ENCODE assay signal across 20 cellular contexts in the genomic region with DNA sequence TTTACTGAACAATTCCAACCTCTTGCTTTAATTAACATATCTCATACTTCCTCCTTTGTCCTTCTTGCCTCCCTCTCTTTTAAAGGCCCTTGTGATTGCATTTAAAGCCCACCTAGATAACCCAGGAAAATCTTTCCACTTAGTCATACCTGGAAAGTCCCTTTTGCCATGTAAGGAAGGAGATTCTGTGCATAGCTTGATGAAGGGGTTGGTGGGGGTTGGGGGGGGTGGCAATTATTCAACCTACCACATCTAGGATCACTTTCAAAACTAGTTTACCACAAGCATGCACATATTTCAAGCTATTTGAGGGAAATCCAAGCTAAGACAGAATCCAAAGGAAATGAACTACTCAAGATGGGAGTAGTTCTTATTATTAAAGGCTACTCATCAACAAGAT.
DNase-seq lines count a peak whose midpoint lies in the region; ATAC-seq and TF ChIP-seq lines count a peak whose summit lies in the region.
"Had no signal": no experiment of that assay in that cellular context is flagged by ENCODE, and none has a peak within 500 bp of the region (broad histone marks: within the 10 kb centered on the region; RNA-seq: fewer than 3 reads in every experiment).

No MANE protein-coding gene starts in this region.

- peak overlapping the region; percentile 80 for H3K27ac Mint-ChIP-seq in Calu3 (ENCODE audit: unreplicated experiment)
- H3K27ac Mint-ChIP-seq: activated CD4-positive, alpha-beta memory T cell treated with anti-CD3 and anti-CD28 coated beads, Interleukin-2, amount 10 ng/mL, durations not matched to agents 7 days and 5 days; activated naive CD4-positive, alpha-beta T cell treated with anti-CD3 and anti-CD28 coated beads, Interleukin-2, amount 50 U/mL, for 24 hours; CD8-positive, alpha-beta T cell; WTC11 had no signal

- no peak overlapping the region for H3K23ac ChIP-seq in IMR-90 (ENCODE audit: low read depth, low read length)

- DNase-seq in Calu3 (no peak), IMR-90 (peak; percentile 90), cardiac fibroblast (ENCODE audit: low read depth in 2 of 2) (peak; percentile 24 to 35), kidney tubule cell (ENCODE audit: low spot score) (peak; percentile 96), cerebellum (ENCODE audit: low spot score) (no peak), NCI-H345 treated with DMSO at 0.1 percent for 48 hours (lab: John Stamatoyannopoulos, UW; ENCODE audit: unreplicated experiment) (no peak), WERI-Rb-1 (no peak)
- DNase-seq in activated CD4-positive, CD25-positive, alpha-beta regulatory T cell treated with anti-CD3 and anti-CD28 coated beads, Interleukin-2, amount 50 U/mL, for 72 hours = no peak
- DNase-seq: activated CD4-positive, alpha-beta memory T cell treated with anti-CD3 and anti-CD28 coated beads, Interleukin-2, amount 10 ng/mL, durations not matched to agents 7 days and 5 days; activated T-cell treated with anti-CD3 and anti-CD28 coated beads, Interleukin-2, amount 50 U/mL, for 4 hours; CD8-positive, alpha-beta T cell; glutamatergic neuron; GOT3; NCI-H146; right cardiac atrium; T-helper 2 cell had no signal

- no peak overlapping the region for H3K9ac ChIP-seq in IMR-90 (ENCODE audit: low read depth, low read length)

- H2BK20ac ChIP-seq in IMR-90 (ENCODE audit: low read depth, low read length) = peak overlapping the region; percentile 51; the same call in 1 of the 2 replicates

- H2BK5ac ChIP-seq in IMR-90 (ENCODE audit: low read depth, low read length, poor library complexity, severe bottlenecking) = no peak overlapping the region

- H3K4ac ChIP-seq in IMR-90 (ENCODE audit: low read depth, low read length) = peak overlapping the region; percentile 60; the same call in 1 of the 2 replicates

- H3K79me1 ChIP-seq in IMR-90 (ENCODE audit: low read depth in 1 of 2, low read length in 2 of 2) = no peaks in the 10 kb centered on the region

- H3K4me1 Mint-ChIP-seq in Calu3 (ENCODE audit: low read depth, unreplicated experiment) = peaks cover 41% of the 10 kb centered on the region
- H3K4me1 Mint-ChIP-seq: activated CD4-positive, alpha-beta memory T cell treated with anti-CD3 and anti-CD28 coated beads, Interleukin-2, amount 10 ng/mL, durations not matched to agents 7 days and 5 days; activated naive CD4-positive, alpha-beta T cell treated with anti-CD3 and anti-CD28 coated beads, Interleukin-2, amount 50 U/mL, for 24 hours; IgD-negative memory B cell had no signal

- H3K18ac ChIP-seq in IMR-90 (ENCODE audit: low read depth, low read length) = peak overlapping the region; percentile 69; the same call in 1 of the 2 replicates

- no peak overlapping the region for H3K56ac ChIP-seq in IMR-90 (ENCODE audit: extremely low read depth, insufficient read depth, low read length)

- no peak overlapping the region for H3K4me3 Mint-ChIP-seq in Calu3 (ENCODE audit: low read depth, unreplicated experiment)
- H3K4me3 Mint-ChIP-seq: activated CD4-positive, alpha-beta memory T cell treated with anti-CD3 and anti-CD28 coated beads, Interleukin-2, amount 10 ng/mL, durations not matched to agents 7 days and 5 days; activated naive CD4-positive, alpha-beta T cell treated with anti-CD3 and anti-CD28 coated beads, Interleukin-2, amount 50 U/mL, for 24 hours; activated T-cell treated with anti-CD3 and anti-CD28 coated beads, Interleukin-2, amount 50 U/mL, for 4 hours; CD8-positive, alpha-beta T cell; IgD-negative memory B cell; WTC11 had no signal

- H3K4me2 ChIP-seq in IMR-90 (ENCODE audit: low read depth, low read length) = no peak overlapping the region
- H3K4me2 ChIP-seq: PC-9 had no signal

- TF ChIP-seq RAD21 in IMR-90 (IDR thresholded peaks at IDR 0.05; ENCODE audit: low read length) = no peak

- no peak overlapping the region for H2AK5ac ChIP-seq in IMR-90 (ENCODE audit: low read depth, low read length)

- no peaks in the 10 kb centered on the region for H3K9me1 ChIP-seq in IMR-90 (ENCODE audit: insufficient read depth, low read length)

- BruUV-seq in Calu3 (replicated peaks; lab: Mats Ljungman, UMichigan) (no TSS peak), IMR-90 (replicated peaks; lab: Mats Ljungman, UMichigan) (no TSS peak)

- H3K36me3 ChIP-seq in IMR-90 (ENCODE audit: control insufficient read depth, insufficient read depth, low read length) (no peaks in the 10 kb centered on the region), WERI-Rb-1 (no peaks in the 10 kb centered on the region)

- H3K4me1 ChIP-seq in IMR-90 (ENCODE audit: control insufficient read depth, insufficient read depth, low read length) = no peaks in the 10 kb centered on the region

- H3K9me3 Mint-ChIP-seq in Calu3 (ENCODE audit: low read depth, unreplicated experiment) = peaks cover 6% of the 10 kb centered on the region
- H3K9me3 Mint-ChIP-seq: activated CD4-positive, alpha-beta memory T cell treated with anti-CD3 and anti-CD28 coated beads, Interleukin-2, amount 10 ng/mL, durations not matched to agents 7 days and 5 days had no signal

- H3K27me3 ChIP-seq in IMR-90 (ENCODE audit: control insufficient read depth, insufficient read depth, low read length) (no peaks in the 10 kb centered on the region), WERI-Rb-1 (ENCODE audit: insufficient read depth, low read depth, severe bottlenecking) (no peaks in the 10 kb centered on the region)

- H4K8ac ChIP-seq in IMR-90 (ENCODE audit: low read depth in 2 of 2, low read length in 2 of 2) = no peak overlapping the region; a peak in 1 of 4 replicates

- peak overlapping the region; percentile 52; the same call in 1 of the 2 replicates for H2BK120ac ChIP-seq in IMR-90 (ENCODE audit: low read depth, low read length)

- no peak overlapping the region; the same call in 1 of the 2 replicates for H4K5ac ChIP-seq in IMR-90 (ENCODE audit: low read depth, low read length)

- no peak overlapping the region for H2AFZ ChIP-seq in IMR-90 (replicated peaks; ENCODE audit: low read length, poor library complexity)
- H2AFZ ChIP-seq: PC-9 had no signal

- H3K9me3 ChIP-seq in IMR-90 (ENCODE audit: control insufficient read depth, insufficient read depth, low read length) (no peaks in the 10 kb centered on the region), WERI-Rb-1 (ENCODE audit: severe bottlenecking) (no peaks in the 10 kb centered on the region)

- H3K14ac ChIP-seq in IMR-90 (replicated peaks; ENCODE audit: low read depth, low read length) = 0 out of 2 replicates have a peak overlapping the region, but pooled peaks have one; percentile 80

- no peak overlapping the region for H3K27ac ChIP-seq in IMR-90 (ENCODE audit: insufficient read depth, low read length)
- H3K27ac ChIP-seq in WERI-Rb-1 = no peak overlapping the region
- H3K27ac ChIP-seq: PC-9 had no signal

- intact Hi-C loops in Calu3 (cut with micrococcal nuclease; ENCODE audit: unreplicated experiment) (loop anchor here (1.0 kb wide), 1 partner anchor 15 kb away; no protein-coding TSS in a partner anchor), IMR-90 (cut with micrococcal nuclease) (no loop called here)

- POLR2A ChIA-PET in IMR-90 (lab: Charles Lee; ENCODE audit: unreplicated experiment) = no interaction called here

- no peak overlapping the region for H3K4me3 ChIP-seq in IMR-90 (ENCODE audit: insufficient read depth, low read depth, low read length)
- H3K4me3 ChIP-seq in cardiac fibroblast (replicated peaks in 1 of 2; ENCODE audit: low read depth in 2 of 2, low read length in 2 of 2) = no peak overlapping the region
- no peak overlapping the region for H3K4me3 ChIP-seq in WERI-Rb-1 (ENCODE audit: low read depth, low read length)
- H3K4me3 ChIP-seq: PC-9 had no signal

- H3K36me3 Mint-ChIP-seq in Calu3 (ENCODE audit: insufficient read depth, unreplicated experiment) = no peaks in the 10 kb centered on the region
- H3K36me3 Mint-ChIP-seq: activated naive CD4-positive, alpha-beta T cell treated with anti-CD3 and anti-CD28 coated beads, Interleukin-2, amount 50 U/mL, for 24 hours; CD8-positive, alpha-beta T cell; IgD-negative memory B cell had no signal

- no peak overlapping the region for H2AK9ac ChIP-seq in IMR-90 (replicated peaks; ENCODE audit: low read depth, low read length, poor library complexity)

- H2BK15ac ChIP-seq in IMR-90 (ENCODE audit: low read depth, low read length) = no peak overlapping the region

- CTCF ChIA-PET in Calu3 (lab: Charles Lee) = interaction anchor here (0.6 to 0.7 kb wide), 3 partner anchors 9 to 1622 kb away, joined by 3 to 7 read pairs (median 4); no protein-coding TSS in a partner anchor
- CTCF ChIA-PET in IMR-90 (lab: Yijun Ruan, JAX) = interaction anchor here (0.6 kb wide), 1 partner anchor 1762 kb away, joined by 5 read pairs; no protein-coding TSS in a partner anchor

- in situ Hi-C loops in IMR-90 (cut with MboI; ENCODE audit: low sequenced_read_pairs) = no loop called here

- peak; percentile 59 for ATAC-seq in IMR-90 (ENCODE audit: low read depth)
- ATAC-seq: activated T-cell treated with anti-CD3 and anti-CD28 coated beads, Interleukin-2, amount 50 U/mL, for 4 hours; CD8-positive, alpha-beta T cell; right cardiac atrium; WTC11 had no signal

- H4K20me1 ChIP-seq in IMR-90 (ENCODE audit: insufficient read depth, low read length) = no peaks in the 10 kb centered on the region

- dilution Hi-C loops in IMR-90 (cut with HindIII; ENCODE audit: low sequenced_read_pairs, unreplicated experiment) = no loop called here

- no peaks in the 10 kb centered on the region for H3K27me3 Mint-ChIP-seq in Calu3 (ENCODE audit: unreplicated experiment)
- H3K27me3 Mint-ChIP-seq: activated CD4-positive, alpha-beta memory T cell treated with anti-CD3 and anti-CD28 coated beads, Interleukin-2, amount 10 ng/mL, durations not matched to agents 7 days and 5 days; activated naive CD4-positive, alpha-beta T cell treated with anti-CD3 and anti-CD28 coated beads, Interleukin-2, amount 50 U/mL, for 24 hours had no signal

- TF ChIP-seq POLR2A in IMR-90 (IDR thresholded peaks at IDR 0.05; ENCODE audit: low read depth, low read length) = no peak

- no peak overlapping the region for H4K91ac ChIP-seq in IMR-90 (ENCODE audit: insufficient read depth, low read depth, low read length)

- TF ChIP-seq CTCF in Calu3 (IDR thresholded peaks at IDR 0.05; ENCODE audit: unreplicated experiment) (no peak), IMR-90 (conservative IDR thresholded peaks at IDR 0.05; ENCODE audit: low read depth, low read length) (no peak), cardiac fibroblast (IDR thresholded peaks at IDR 0.05; ENCODE audit: low read depth, low read length) (no peak), WERI-Rb-1 (IDR thresholded peaks at IDR 0.05; ENCODE audit: low read depth, low read length) (no peak)

TF ChIP-seq in IMR-90, 13 proteins besides CTCF, POLR2A, EP300 and RAD21 (continues in another document):
- no peak for TF ChIP-seq SMC3 (IDR thresholded peaks at IDR 0.05; ENCODE audit: low read depth, low read length)
- TF ChIP-seq, protein P1, sequence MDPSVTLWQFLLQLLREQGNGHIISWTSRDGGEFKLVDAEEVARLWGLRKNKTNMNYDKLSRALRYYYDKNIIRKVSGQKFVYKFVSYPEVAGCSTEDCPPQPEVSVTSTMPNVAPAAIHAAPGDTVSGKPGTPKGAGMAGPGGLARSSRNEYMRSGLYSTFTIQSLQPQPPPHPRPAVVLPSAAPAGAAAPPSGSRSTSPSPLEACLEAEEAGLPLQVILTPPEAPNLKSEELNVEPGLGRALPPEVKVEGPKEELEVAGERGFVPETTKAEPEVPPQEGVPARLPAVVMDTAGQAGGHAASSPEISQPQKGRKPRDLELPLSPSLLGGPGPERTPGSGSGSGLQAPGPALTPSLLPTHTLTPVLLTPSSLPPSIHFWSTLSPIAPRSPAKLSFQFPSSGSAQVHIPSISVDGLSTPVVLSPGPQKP (IDR thresholded peaks at IDR 0.05; ENCODE audit: borderline replicate concordance, low read depth, low read length) = no peak

Comparison
In these comparisons a context has a peak if more than half of its experiments do, and no peak if none do; other contexts are left out.
1. DNase-seq: peak in IMR-90 (single experiment), cardiac fibroblast (2 of 2) and kidney tubule cell (single experiment); none in Calu3 (single experiment), activated CD4-positive, CD25-positive, alpha-beta regulatory T cell treated with anti-CD3 and anti-CD28 coated beads, Interleukin-2, amount 50 U/mL, for 72 hours (single experiment), cerebellum (single experiment), NCI-H345 treated with DMSO at 0.1 percent for 48 hours (single experiment) and WERI-Rb-1 (single experiment).